12 cellular contexts compared by ENCODE assay signal in genomic region chr19:2395293-2395829, GRCh38. TPM values are rescaled to one million over a fixed set of nuclear protein-coding genes. Genes with fewer than 3 reads are reported as not detected.
"Had no signal": no experiment of that assay in that cellular context is flagged by ENCODE, and none has a peak within 500 bp of the region (broad histone marks: within the 10 kb centered on the region; RNA-seq: fewer than 3 reads in every experiment).

No MANE protein-coding gene starts in this region.

RNA-seq across cellular contexts. Expression of gene TMPRSS9, which starts 35.3 kb away (rescaled TPM):
- total RNA-seq: activated CD4-positive, alpha-beta T cell treated with anti-CD3 and anti-CD28 coated beads, Interleukin-2, amount 10 ng/mL, durations not matched to agents 7 days and 5 days; activated CD8-positive, alpha-beta T cell treated with anti-CD3 and anti-CD28 coated beads for 36 hours; activated naive CD4-positive, alpha-beta T cell treated with anti-CD3 and anti-CD28 coated beads, Interleukin-2, amount 50 U/mL, for 72 hours; activated T-cell treated with anti-CD3 and anti-CD28 coated beads, Interleukin-2, amount 50 U/mL, for 4 hours; activated T-helper 17 cell treated with anti-CD3 and anti-CD28 coated beads, Interleukin-2, amount 50 U/mL, for 72 hours; glomerular endothelial cell; heart right ventricle; left lung; myocyte; ureter had no signal
- polyA plus RNA-seq: neural cell, stomach had no signal
